Comparison of ENCODE assay signal across 10 cellular contexts in genomic region chr17:66829386-66829864, GRCh38. TPM values are rescaled to one million over a fixed set of nuclear protein-coding genes. Genes with fewer than 3 reads are reported as not detected.
DNase-seq lines count a peak whose midpoint lies in the region; ATAC-seq and TF ChIP-seq lines count a peak whose summit lies in the region.
"Had no signal": no experiment of that assay in that cellular context is flagged by ENCODE, and none has a peak within 500 bp of the region (broad histone marks: within the 10 kb centered on the region; RNA-seq: fewer than 3 reads in every experiment).

No MANE protein-coding gene starts in this region.

- H3K4me1 ChIP-seq in liver (ENCODE audit: control insufficient read depth in 4 of 4, insufficient read depth in 4 of 4, low read length in 3 of 4), result no peaks in the 10 kb centered on the region
- peaks cover 49% of the 10 kb centered on the region for H3K4me1 ChIP-seq in A673 (ENCODE audit: insufficient read depth, low read length, poor library complexity, severe bottlenecking)

- H3K9me3 ChIP-seq in liver (ENCODE audit: control insufficient read depth in 4 of 4, low read length in 3 of 4) (no peaks in the 10 kb centered on the region), A673 (ENCODE audit: low read depth, low read length, poor library complexity, severe bottlenecking) (no peaks in the 10 kb centered on the region)
- H3K9me3 ChIP-seq: thoracic aorta had no signal

- TF ChIP-seq RAD21 in liver (IDR thresholded peaks at IDR 0.05), result no peak

- intact Hi-C loops in A673 (cut with micrococcal nuclease; ENCODE audit: unreplicated experiment), result no loop called here

- WGBS in liver, result 7% methylated on average over 18 of the region's 18 CpGs

- peak; percentile 54 for DNase-seq in EL
- DNase-seq in LoVo (ENCODE audit: low spot score), result peak; percentile 46
- peak; percentile 15 for DNase-seq in brain pericyte (ENCODE audit: low read depth, low spot score)
- no peak for DNase-seq in A673 (ENCODE audit: low spot score)
- DNase-seq in cerebellar nuclear complex (lab: John Stamatoyannopoulos, UW), result no peak
- no peak for DNase-seq in NCI-H1092 treated with DMSO at 0.1 percent for 48 hours (lab: John Stamatoyannopoulos, UW)

- H3K27me3 ChIP-seq in liver (ENCODE audit: control insufficient read depth in 4 of 4, insufficient read depth in 4 of 4, low read length in 3 of 4) (peaks cover 0 to 12% (median 5%) of the 10 kb centered on the region in 4 donors), A673 (replicated peaks; ENCODE audit: insufficient read depth, low read depth, low read length, poor library complexity) (no peaks in the 10 kb centered on the region)

- ATAC-seq in GM21447 (IDR thresholded peaks at IDR 0.05; ENCODE audit: unreplicated experiment), result no peak

- TF ChIP-seq CTCF in liver (IDR thresholded peaks at IDR 0.05; ENCODE audit: low read depth, low read length, missing input control), result no peak
- no peak for TF ChIP-seq CTCF in A673 (conservative IDR thresholded peaks at IDR 0.05; ENCODE audit: low read depth, low read length)

- POLR2A ChIA-PET in A673 (lab: Charles Lee; ENCODE audit: low non-redundant PET), result no interaction called here

- H3K27ac ChIP-seq in liver (ENCODE audit: low read depth in 1 of 2, low read length in 2 of 2) (no peak overlapping the region), A673 (ENCODE audit: low read depth, low read length, poor library complexity, severe bottlenecking) (no peak overlapping the region)
- H3K27ac ChIP-seq: thoracic aorta had no signal

- CTCF ChIA-PET in A673 (lab: Charles Lee), result no interaction called here

- H3K4me3 ChIP-seq in liver (ENCODE audit: low read depth in 1 of 3, low read length in 3 of 3) (no peak overlapping the region), A673 (ENCODE audit: low read depth, low read length, poor library complexity, severe bottlenecking) (no peak overlapping the region)
- H3K4me3 ChIP-seq: thoracic aorta had no signal

- H3K36me3 ChIP-seq in liver (ENCODE audit: control insufficient read depth in 4 of 4, insufficient read depth in 3 of 4, low read depth in 1 of 4, low read length in 3 of 4) (no peaks in the 10 kb centered on the region), A673 (ENCODE audit: insufficient read depth, low read length, poor library complexity, severe bottlenecking) (no peaks in the 10 kb centered on the region)
- H3K36me3 ChIP-seq: thoracic aorta had no signal

- BruUV-seq in A673 (replicated peaks; lab: Mats Ljungman, UMichigan), result no TSS peak

- H3K9ac ChIP-seq in liver (ENCODE audit: low read depth in 1 of 2, low read length in 2 of 2), result no peak overlapping the region

TF ChIP-seq in liver, 16 proteins besides CTCF, POLR2A, EP300 and RAD21:
- TF ChIP-seq HNF4A (conservative IDR thresholded peaks at IDR 0.05) (no peak), REST (IDR thresholded peaks at IDR 0.05) (peak; percentile 99)

RNA-seq across cellular contexts. Expression of gene CACNG5, which starts 5.5 kb away (rescaled TPM):
- total RNA-seq in liver (not detected), A673 (2021) (0.88 and 3.1 TPM in 2 replicates)
- polyA plus RNA-seq in liver, result not detected
- total RNA-seq: thoracic aorta had no signal
- polyA plus RNA-seq: esophagus had no signal

Comparison
In these comparisons a context has a peak if more than half of its experiments do, and no peak if none do; other contexts are left out.
1. DNase-seq: peak in EL (single experiment), LoVo (single experiment) and brain pericyte (single experiment); none in A673 (single experiment), cerebellar nuclear complex (0 of 2) and NCI-H1092 treated with DMSO at 0.1 percent for 48 hours (single experiment).